ENCODE assay signal across 14 cellular contexts in genomic region chr7:137923380-137923779, GRCh38.
DNase-seq lines count a peak whose midpoint lies in the region; ATAC-seq, FAIRE-seq and TF ChIP-seq lines count a peak whose summit lies in the region.
"Had no signal": no experiment of that assay in that cellular context is flagged by ENCODE, and none has a peak within 500 bp of the region (broad histone marks: within the 10 kb centered on the region; RNA-seq: fewer than 3 reads in every experiment).

No MANE protein-coding gene starts in this region.

- CTCF ChIA-PET in K562 (lab: Yijun Ruan, JAX; ENCODE audit: low intra/inter-chr PET ratio) = no interaction called here

- TF ChIP-seq POLR2A in K562 (conservative IDR thresholded peaks at IDR 0.05) = no peak

- H3K4me1 ChIP-seq in K562 (replicated peaks in 1 of 2; ENCODE audit: control insufficient read depth in 2 of 2, insufficient read depth in 2 of 2, low read length in 2 of 2) = peaks cover 0 to 5% of the 10 kb centered on the region in 2 experiments; a peak in 2 of 5 replicates
- H3K4me1 ChIP-seq: testis had no signal

- no peaks in the 10 kb centered on the region for H4K20me1 ChIP-seq in K562 (replicated peaks; ENCODE audit: control insufficient read depth, insufficient read depth, low read length)

- no peaks in the 10 kb centered on the region for H3K9me3 ChIP-seq in K562 (replicated peaks; ENCODE audit: control insufficient read depth, insufficient read depth, low read depth, low read length)
- H3K9me3 ChIP-seq: testis had no signal

- peak overlapping the region; percentile 1 to 41 for H3K27ac Mint-ChIP-seq in natural killer cell treated with Interleukin-12 subunit alpha and Interleukin-12 subunit beta and Interleukin-15 and Interleukin-18, amount 100 ng/mL, for 72 hours

- in situ Hi-C loops in K562 (cut with MboI) = no loop called here

- ATAC-seq in K562 = no peak; the same call in 2 of the 3 replicates
- ATAC-seq in natural killer cell treated with Interleukin-12 subunit alpha and Interleukin-12 subunit beta and Interleukin-15 and Interleukin-18, amount 100 ng/mL, for 72 hours = peak; percentile 57 to 86
- ATAC-seq in HG02973 (IDR thresholded peaks at IDR 0.05; ENCODE audit: unreplicated experiment) = no peak

- 70% methylated on average over 5 of the region's 5 CpGs for WGBS in K562 (ENCODE audit: insufficient coverage, low coverage, missing lambda C conversion rate)

- POLR2A ChIA-PET in K562 (lab: Yijun Ruan, JAX) = interaction anchor here (2.1 kb wide), 1 partner anchor 9 kb away, joined by 8 read pairs; no protein-coding TSS in a partner anchor

- H3K4me3 ChIP-seq in K562 = no peak overlapping the region
- H3K4me3 ChIP-seq: testis had no signal

- H3K4me1 Mint-ChIP-seq in natural killer cell treated with Interleukin-12 subunit alpha and Interleukin-12 subunit beta and Interleukin-15 and Interleukin-18, amount 100 ng/mL, for 72 hours (ENCODE audit: low read depth in 2 of 2) = peaks cover 39 to 49% of the 10 kb centered on the region in 2 donors

- no peak for TF ChIP-seq RAD21 in K562 (CRISPR knock-in tag; conservative IDR thresholded peaks at IDR 0.05 in 1 of 2, IDR thresholded peaks at IDR 0.05 in 1 of 2)

- H3K27me3 ChIP-seq in K562 (ENCODE audit: control insufficient read depth in 2 of 2, insufficient read depth in 2 of 2, low read length in 2 of 2) = no peaks in the 10 kb centered on the region; a peak in 1 of 5 replicates
- H3K27me3 ChIP-seq: testis had no signal

- peaks cover 9% of the 10 kb centered on the region for H3K36me3 Mint-ChIP-seq in natural killer cell treated with Interleukin-12 subunit alpha and Interleukin-12 subunit beta and Interleukin-15 and Interleukin-18, amount 100 ng/mL, for 72 hours

- H3K9ac ChIP-seq in K562 (ENCODE audit: insufficient read depth in 1 of 2, low read depth in 2 of 2, low read length in 2 of 2) = no peak overlapping the region

- H3K4me2 ChIP-seq in K562 (ENCODE audit: insufficient read depth, low read length) = no peak overlapping the region

- no peaks in the 10 kb centered on the region for H3K9me1 ChIP-seq in K562 (ENCODE audit: control insufficient read depth, insufficient read depth, low read length)

- H3K9me3 Mint-ChIP-seq in natural killer cell treated with Interleukin-12 subunit alpha and Interleukin-12 subunit beta and Interleukin-15 and Interleukin-18, amount 100 ng/mL, for 72 hours = no peaks in the 10 kb centered on the region

- no peak overlapping the region for H2AFZ ChIP-seq in K562 (ENCODE audit: low read depth, low read length)

- H3K27me3 Mint-ChIP-seq in natural killer cell treated with Interleukin-12 subunit alpha and Interleukin-12 subunit beta and Interleukin-15 and Interleukin-18, amount 100 ng/mL, for 72 hours = no peaks in the 10 kb centered on the region

- peaks cover 67% of the 10 kb centered on the region for H3K36me3 ChIP-seq in K562 (ENCODE audit: control insufficient read depth, insufficient read depth, low read length)

- no peak for TF ChIP-seq CTCF in K562 (IDR thresholded peaks at IDR 0.05 in 2 of 3, conservative IDR thresholded peaks at IDR 0.05 in 1 of 3; ENCODE audit: insufficient read depth in 2 of 3, low read depth in 1 of 3, low read length in 3 of 3)

- TF ChIP-seq EP300 in K562 (IDR thresholded peaks at IDR 0.05; ENCODE audit: low read length) = no peak

- peaks cover 9% of the 10 kb centered on the region for H3K79me2 ChIP-seq in K562 (ENCODE audit: control insufficient read depth, insufficient read depth, low read length)

- no peak overlapping the region for H3K27ac ChIP-seq in K562 (ENCODE audit: extremely low read depth, low read depth, low read length)
- H3K27ac ChIP-seq: 22Rv1, testis had no signal

- no TSS peak for BruUV-seq in K562 (replicated peaks; lab: Mats Ljungman, UMichigan)

- no peak for FAIRE-seq in K562 (lab: Jason Lieb, UNC)

- no peak overlapping the region for H3K4me3 Mint-ChIP-seq in natural killer cell treated with Interleukin-12 subunit alpha and Interleukin-12 subunit beta and Interleukin-15 and Interleukin-18, amount 100 ng/mL, for 72 hours

- intact Hi-C loops in K562 (cut with micrococcal nuclease) = no loop called here

- DNase-seq in DMS53 (lab: John Stamatoyannopoulos, UW) (peak; percentile 34), DMS53 treated with DMSO at 0.1 percent for 48 hours (lab: John Stamatoyannopoulos, UW; ENCODE audit: unreplicated experiment) (no peak), HT1080 (ENCODE audit: low read depth) (peak; percentile 83), K562 (ENCODE audit: extremely low read depth in 1 of 4, low spot score in 3 of 4) (no peak), HPDE6-E6E7 (ENCODE audit: extremely low spot score) (no peak)
- no peak for DNase-seq in natural killer cell treated with Interleukin-12 subunit alpha and Interleukin-12 subunit beta and Interleukin-15 and Interleukin-18, amount 100 ng/mL, for 72 hours (ENCODE audit: low spot score)
- no peak for DNase-seq in activated CD8-positive, alpha-beta memory T cell treated with anti-CD3 and anti-CD28 coated beads for 24 hours
- DNase-seq: activated CD8-positive, alpha-beta memory T cell treated with anti-CD3 and anti-CD28 coated beads, Interleukin-2, amount 50 U/mL, for 4 hours; Kasumi-1; NCI-H2107; T1000; testis had no signal

TF ChIP-seq in K562, 482 proteins besides CTCF, POLR2A, EP300 and RAD21:
- no peak for TF ChIP-seq ERF (CRISPR knock-in tag; IDR thresholded peaks at IDR 0.05)
- TF ChIP-seq JUND (IDR thresholded peaks at IDR 0.05; ENCODE audit: borderline replicate concordance, low read depth, low read length) = peak; percentile 50; the same call in 1 of the 2 replicates
- no peak; the same call in 2 of the 3 replicates for TF ChIP-seq JUND (tag; IDR thresholded peaks at IDR 0.05; ENCODE audit: borderline replicate concordance, low read depth, low read length)
- no peak for TF ChIP-seq ZNF609 (CRISPR knock-in tag; IDR thresholded peaks at IDR 0.05; ENCODE audit: borderline replicate concordance)
- no peak for TF ChIP-seq DIDO1 (tag; IDR thresholded peaks at IDR 0.05; ENCODE audit: low read depth)
- TF ChIP-seq SRF (CRISPR knock-in tag; IDR thresholded peaks at IDR 0.05) = no peak
- peak; percentile 7 for TF ChIP-seq MEIS2 (IDR thresholded peaks at IDR 0.05; ENCODE audit: partially characterized antibody)
- no peak for TF ChIP-seq PYGO2 (tag; IDR thresholded peaks at IDR 0.05)
- peak; percentile 55; the same call in 1 of the 2 replicates for TF ChIP-seq DPF2 (IDR thresholded peaks at IDR 0.05)
- TF ChIP-seq CEBPB (tag; IDR thresholded peaks at IDR 0.05) = no peak
- TF ChIP-seq ZNF445 (CRISPR knock-in tag; IDR thresholded peaks at IDR 0.05; ENCODE audit: low read depth) = no peak
- TF ChIP-seq FOSL1 (tag; conservative IDR thresholded peaks at IDR 0.05) = peak; percentile 63
- peak; percentile 65 for TF ChIP-seq WHSC1 (IDR thresholded peaks at IDR 0.05; ENCODE audit: low read length)
- TF ChIP-seq ATF3 (IDR thresholded peaks at IDR 0.05) = peak; percentile 54
- TF ChIP-seq ATF3 (CRISPR knock-in tag; conservative IDR thresholded peaks at IDR 0.05) = no peak

Comparison
In these comparisons a context has a peak if more than half of its experiments do, and no peak if none do; other contexts are left out.
1. DNase-seq: peak in DMS53 (single experiment) and HT1080 (single experiment); none in DMS53 treated with DMSO at 0.1 percent for 48 hours (single experiment), K562 (0 of 4), natural killer cell treated with Interleukin-12 subunit alpha and Interleukin-12 subunit beta and Interleukin-15 and Interleukin-18, amount 100 ng/mL, for 72 hours (single experiment), HPDE6-E6E7 (single experiment) and activated CD8-positive, alpha-beta memory T cell treated with anti-CD3 and anti-CD28 coated beads for 24 hours (single experiment).
2. ATAC-seq: peak in natural killer cell treated with Interleukin-12 subunit alpha and Interleukin-12 subunit beta and Interleukin-15 and Interleukin-18, amount 100 ng/mL, for 72 hours (2 of 2); none in K562 (single experiment) and HG02973 (single experiment).